3 cellular contexts compared by ENCODE assay signal in genomic region chrX:152173923-152174322, GRCh38. TPM values are rescaled to one million over a fixed set of nuclear protein-coding genes. Genes with fewer than 3 reads are reported as not detected.
"Had no signal": no experiment of that assay in that cellular context is flagged by ENCODE, and none has a peak within 500 bp of the region (broad histone marks: within the 10 kb centered on the region; RNA-seq: fewer than 3 reads in every experiment).

No MANE protein-coding gene starts in this region.

RNA-seq across cellular contexts. Expression of gene MAGEA10, which starts 35.5 kb away (rescaled TPM):
- total RNA-seq: LHCN-M2, MCF 10A, NCI-H460 had no signal
